ENCODE assay signal across 18 cellular contexts in the genomic region with DNA sequence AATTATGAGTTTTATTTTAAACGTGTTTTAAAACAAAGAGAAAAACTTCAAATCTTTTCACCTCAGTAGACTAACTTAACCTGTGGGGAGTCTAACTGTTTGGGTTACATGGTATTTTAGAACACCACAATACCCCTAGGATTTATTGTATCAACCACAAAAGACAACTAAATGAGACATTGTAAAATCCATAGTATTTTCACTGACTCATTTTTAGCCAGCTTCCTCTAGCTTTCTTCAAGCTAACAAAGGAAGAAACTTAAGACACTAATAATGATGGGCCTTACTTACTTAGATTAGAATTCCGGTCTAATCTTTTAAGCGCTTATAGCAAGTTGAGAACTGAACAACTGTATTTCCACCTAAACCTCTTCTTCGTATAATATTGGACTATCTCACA.
"Had no signal": no experiment of that assay in that cellular context is flagged by ENCODE, and none has a peak within 500 bp of the region (broad histone marks: within the 10 kb centered on the region; RNA-seq: fewer than 3 reads in every experiment).

No MANE protein-coding gene starts in this region.

- H3K4me3 ChIP-seq: adrenal gland, coronary artery, neural progenitor cell, ovary had no signal

- ATAC-seq: sciatic nerve; stimulated activated effector memory CD8-positive, alpha-beta T cell treated with anti-CD3 and anti-CD28 coated beads, Interleukin-12 subunit alpha, Interleukin-12 subunit beta, amount 100 ng/mL, for 72 hours; T-helper 17 cell; WTC11 had no signal

- H3K9ac ChIP-seq: neural progenitor cell had no signal

- H3K27ac ChIP-seq: adrenal gland, coronary artery, epithelial cell of prostate, neural progenitor cell, ovary had no signal

- H3K9me3 ChIP-seq: adrenal gland, ovary had no signal

- H2AFZ ChIP-seq: neural progenitor cell had no signal

- H3K27me3 ChIP-seq: adrenal gland, neural progenitor cell, ovary had no signal

- H3K4me1 ChIP-seq: adrenal gland had no signal

- H3K36me3 ChIP-seq: adrenal gland, neural progenitor cell, ovary had no signal

- FAIRE-seq: islet of Langerhans had no signal

- H3K4me2 ChIP-seq: neural progenitor cell had no signal

- DNase-seq: activated CD4-positive, alpha-beta memory T cell treated with anti-CD3 and anti-CD28 coated beads, Interleukin-2, amount 10 ng/mL, durations not matched to agents 7 days and 5 days; activated CD4-positive, alpha-beta T cell treated with anti-CD3 and anti-CD28 coated beads for 4 hours; activated naive CD4-positive, alpha-beta T cell treated with anti-CD3 and anti-CD28 coated beads, Interleukin-2, amount 10 ng/mL, durations not matched to agents 7 days and 5 days; activated T-cell treated with anti-CD3 and anti-CD28 coated beads, Interleukin-2, amount 50 U/mL, for 24 hours; adrenal gland; effector CD8-positive, alpha-beta T cell; naive B cell; ovary; stimulated activated CD4-positive, alpha-beta T cell treated with anti-CD3 and anti-CD28 coated beads, Interleukin-12 subunit alpha, Interleukin-12 subunit beta, amount 100 ng/mL, for 4 hours; stimulated activated CD4-positive, alpha-beta T cell treated with anti-CD3 and anti-CD28 coated beads, Interleukin-2, amount 100 ng/mL, for 24 hours; T-helper 17 cell had no signal
